13 cellular contexts compared by ENCODE assay signal in the genomic region with DNA sequence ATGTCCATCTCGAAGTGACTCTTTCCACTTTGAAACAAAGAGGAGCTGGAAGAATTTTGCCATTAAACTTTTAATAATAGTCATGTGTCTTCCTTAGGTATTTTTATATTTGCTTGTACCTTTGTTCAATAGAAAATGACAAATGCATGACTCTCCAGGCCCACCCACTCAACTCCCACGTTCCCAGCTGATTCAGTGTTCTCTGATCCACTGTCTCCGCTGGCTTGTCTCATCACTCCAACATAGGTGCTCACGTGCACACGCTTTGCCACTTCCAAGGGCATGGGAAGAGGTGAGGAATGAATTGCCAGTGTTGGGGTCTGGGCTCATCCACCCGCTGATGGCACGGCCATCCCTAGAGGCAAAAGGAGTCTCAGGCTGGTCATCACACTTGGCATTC.
"Had no signal": no experiment of that assay in that cellular context is flagged by ENCODE, and none has a peak within 500 bp of the region (broad histone marks: within the 10 kb centered on the region; RNA-seq: fewer than 3 reads in every experiment).

No MANE protein-coding gene starts in this region.

- DNase-seq: activated B cell treated with CpG ODN at 0.5 μM for 24 hours; activated gamma-delta T cell treated with Interleukin-2 at 50 U/mL for 16 hours; amniotic stem cell; body of pancreas; effector memory CD8-positive, alpha-beta T cell; hippocampal formation; left ventricle myocardium superior; mesenchymal stem cell; nephron progenitor cell; stimulated activated naive CD4-positive, alpha-beta T cell treated with Interleukin-2 at 50 U/mL for 16 hours; upper lobe of left lung had no signal

- H3K4me3 Mint-ChIP-seq: activated B cell treated with CpG ODN at 0.5 μM for 24 hours; effector memory CD8-positive, alpha-beta T cell; nephron progenitor cell; T-helper 1 cell treated with Interleukin-12 subunit alpha and Interleukin-12 subunit beta and Interleukin-4 antibody, amounts not matched to agents 30 μg/mL and 1 μg/mL, for 36 hours had no signal

- H3K9me3 Mint-ChIP-seq: activated B cell treated with CpG ODN at 0.5 μM for 24 hours; effector memory CD8-positive, alpha-beta T cell; T-helper 1 cell treated with Interleukin-12 subunit alpha and Interleukin-12 subunit beta and Interleukin-4 antibody, amounts not matched to agents 30 μg/mL and 1 μg/mL, for 36 hours had no signal

- H3K27ac ChIP-seq: body of pancreas, suprapubic skin, upper lobe of left lung had no signal

- H3K27me3 ChIP-seq: body of pancreas, upper lobe of left lung had no signal

- H3K27ac Mint-ChIP-seq: activated B cell treated with CpG ODN at 0.5 μM for 24 hours; nephron progenitor cell; T-helper 1 cell treated with Interleukin-12 subunit alpha and Interleukin-12 subunit beta and Interleukin-4 antibody, amounts not matched to agents 30 μg/mL and 1 μg/mL, for 36 hours had no signal

- H3K27me3 Mint-ChIP-seq: activated B cell treated with CpG ODN at 0.5 μM for 24 hours had no signal

- H3K36me3 ChIP-seq: suprapubic skin, upper lobe of left lung had no signal

- H3K9me3 ChIP-seq: body of pancreas, suprapubic skin, upper lobe of left lung had no signal

- H3K4me3 ChIP-seq: body of pancreas, suprapubic skin, upper lobe of left lung had no signal

- H3K4me1 ChIP-seq: body of pancreas, suprapubic skin, upper lobe of left lung had no signal
